ENCODE assay signal across 1 cellular context in the genomic region with DNA sequence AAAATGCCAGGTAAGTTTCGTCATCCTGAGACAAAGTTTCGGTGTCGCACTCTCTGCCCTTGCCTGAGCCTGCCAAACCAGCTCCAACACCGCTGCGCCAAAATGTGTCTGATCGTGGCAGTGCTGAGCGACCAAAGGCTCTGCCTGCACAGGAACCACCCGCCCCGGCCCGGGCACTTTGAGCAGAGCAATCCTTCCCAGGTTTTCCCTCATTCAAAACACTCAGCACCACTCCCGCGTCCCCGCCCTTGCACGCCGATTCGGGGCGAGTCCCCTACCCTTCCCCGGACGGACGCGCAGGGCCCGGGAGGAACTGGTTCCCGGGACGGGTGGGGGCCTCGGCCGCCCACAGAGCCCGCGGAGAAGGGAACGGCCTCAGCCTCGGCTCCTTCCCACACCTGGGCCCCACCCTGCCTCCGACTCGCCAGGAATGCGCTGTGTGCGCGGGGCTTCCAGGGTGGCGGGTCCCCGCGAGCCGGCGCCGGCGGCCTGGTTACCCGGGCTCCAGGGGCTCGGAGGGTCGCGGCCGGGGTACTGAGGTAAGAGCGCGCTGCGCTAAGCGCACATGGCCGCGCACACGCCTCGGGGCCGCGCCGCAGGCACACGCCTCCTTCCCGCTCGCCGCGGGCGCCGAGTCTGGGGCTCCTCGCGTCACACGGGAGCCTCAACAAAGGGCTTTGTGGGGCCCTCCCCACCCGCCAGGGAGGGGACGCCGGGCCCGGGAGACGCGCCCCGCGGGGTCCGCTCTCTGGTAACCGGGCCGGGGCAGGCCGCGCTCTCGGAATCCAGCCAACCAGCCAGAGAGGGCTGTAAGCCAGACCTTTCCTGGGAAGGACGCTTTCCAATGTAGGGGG.
TF ChIP-seq lines count a peak whose summit lies in the region.

A gene with protein sequence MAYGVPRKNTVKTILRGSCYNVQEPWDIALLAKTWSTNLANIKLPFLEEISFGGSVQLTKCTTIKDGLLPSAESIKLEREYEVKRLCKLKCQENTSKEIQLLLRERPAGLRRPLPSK (minus strand): TSS at position 638 of the 854 bp plus-strand sequence. CDS start 902 bp downstream, outside the sequence.

TF ChIP-seq in HepG2, 621 proteins besides CTCF, POLR2A, EP300 and RAD21 (continued from another document and continues in another):
- TF ChIP-seq, protein P1, sequence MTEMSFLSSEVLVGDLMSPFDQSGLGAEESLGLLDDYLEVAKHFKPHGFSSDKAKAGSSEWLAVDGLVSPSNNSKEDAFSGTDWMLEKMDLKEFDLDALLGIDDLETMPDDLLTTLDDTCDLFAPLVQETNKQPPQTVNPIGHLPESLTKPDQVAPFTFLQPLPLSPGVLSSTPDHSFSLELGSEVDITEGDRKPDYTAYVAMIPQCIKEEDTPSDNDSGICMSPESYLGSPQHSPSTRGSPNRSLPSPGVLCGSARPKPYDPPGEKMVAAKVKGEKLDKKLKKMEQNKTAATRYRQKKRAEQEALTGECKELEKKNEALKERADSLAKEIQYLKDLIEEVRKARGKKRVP (CRISPR knock-in tag; IDR thresholded peaks at IDR 0.05), result no peak
- TF ChIP-seq ZNF563 (CRISPR knock-in tag; IDR thresholded peaks at IDR 0.05), result peak; percentile 88
- no peak for TF ChIP-seq U2AF1 (optimal IDR thresholded peaks at IDR 0.05; ENCODE audit: low read depth, low read length)
- no peak for TF ChIP-seq CEBPB (IDR thresholded peaks at IDR 0.05; ENCODE audit: borderline replicate concordance, low read depth, low read length)
- TF ChIP-seq DMAP1 (CRISPR knock-in tag; IDR thresholded peaks at IDR 0.05), result no peak
- TF ChIP-seq SMAD9 (CRISPR knock-in tag; IDR thresholded peaks at IDR 0.05), result no peak
- no peak for TF ChIP-seq HOMEZ (CRISPR knock-in tag; IDR thresholded peaks at IDR 0.05; ENCODE audit: low read depth)
- TF ChIP-seq CC2D1A (CRISPR knock-in tag; IDR thresholded peaks at IDR 0.05), result no peak
- TF ChIP-seq, protein P2, sequence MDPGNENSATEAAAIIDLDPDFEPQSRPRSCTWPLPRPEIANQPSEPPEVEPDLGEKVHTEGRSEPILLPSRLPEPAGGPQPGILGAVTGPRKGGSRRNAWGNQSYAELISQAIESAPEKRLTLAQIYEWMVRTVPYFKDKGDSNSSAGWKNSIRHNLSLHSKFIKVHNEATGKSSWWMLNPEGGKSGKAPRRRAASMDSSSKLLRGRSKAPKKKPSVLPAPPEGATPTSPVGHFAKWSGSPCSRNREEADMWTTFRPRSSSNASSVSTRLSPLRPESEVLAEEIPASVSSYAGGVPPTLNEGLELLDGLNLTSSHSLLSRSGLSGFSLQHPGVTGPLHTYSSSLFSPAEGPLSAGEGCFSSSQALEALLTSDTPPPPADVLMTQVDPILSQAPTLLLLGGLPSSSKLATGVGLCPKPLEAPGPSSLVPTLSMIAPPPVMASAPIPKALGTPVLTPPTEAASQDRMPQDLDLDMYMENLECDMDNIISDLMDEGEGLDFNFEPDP (CRISPR knock-in tag; conservative IDR thresholded peaks at IDR 0.05), result 0 out of 2 replicates have a peak, but pooled peaks have one; percentile 74
- no peak for TF ChIP-seq ZBTB39 (CRISPR knock-in tag; IDR thresholded peaks at IDR 0.05)
- no peak for TF ChIP-seq ZBTB7A (CRISPR knock-in tag; IDR thresholded peaks at IDR 0.05)
- TF ChIP-seq CBX1 (IDR thresholded peaks at IDR 0.05; ENCODE audit: low read depth), result no peak
- TF ChIP-seq ZNF710 (CRISPR knock-in tag; IDR thresholded peaks at IDR 0.05; ENCODE audit: borderline replicate concordance), result no peak
- TF ChIP-seq ZBTB14 (CRISPR knock-in tag; IDR thresholded peaks at IDR 0.05), result peak; percentile 92
- no peak for TF ChIP-seq GPBP1L1 (CRISPR knock-in tag; IDR thresholded peaks at IDR 0.05)
- no peak for TF ChIP-seq MAFF (IDR thresholded peaks at IDR 0.05; ENCODE audit: low read depth, low read length)
- peak; percentile 52; the same call in 1 of the 2 replicates for TF ChIP-seq SALL1 (CRISPR knock-in tag; IDR thresholded peaks at IDR 0.05)
- TF ChIP-seq CSRNP1 (CRISPR knock-in tag; IDR thresholded peaks at IDR 0.05), result no peak
- TF ChIP-seq ZBTB38 (CRISPR knock-in tag; IDR thresholded peaks at IDR 0.05), result no peak
- 0 out of 2 replicates have a peak, but pooled peaks have one; percentile 30 for TF ChIP-seq EED (CRISPR knock-in tag; IDR thresholded peaks at IDR 0.05)
- TF ChIP-seq ESRRA (CRISPR knock-in tag; IDR thresholded peaks at IDR 0.05; ENCODE audit: low read depth), result no peak
- TF ChIP-seq SOX6 (IDR thresholded peaks at IDR 0.05), result no peak
- TF ChIP-seq SOX6 (CRISPR knock-in tag; IDR thresholded peaks at IDR 0.05), result no peak; the same call in 1 of the 2 replicates
- TF ChIP-seq, protein P3, sequence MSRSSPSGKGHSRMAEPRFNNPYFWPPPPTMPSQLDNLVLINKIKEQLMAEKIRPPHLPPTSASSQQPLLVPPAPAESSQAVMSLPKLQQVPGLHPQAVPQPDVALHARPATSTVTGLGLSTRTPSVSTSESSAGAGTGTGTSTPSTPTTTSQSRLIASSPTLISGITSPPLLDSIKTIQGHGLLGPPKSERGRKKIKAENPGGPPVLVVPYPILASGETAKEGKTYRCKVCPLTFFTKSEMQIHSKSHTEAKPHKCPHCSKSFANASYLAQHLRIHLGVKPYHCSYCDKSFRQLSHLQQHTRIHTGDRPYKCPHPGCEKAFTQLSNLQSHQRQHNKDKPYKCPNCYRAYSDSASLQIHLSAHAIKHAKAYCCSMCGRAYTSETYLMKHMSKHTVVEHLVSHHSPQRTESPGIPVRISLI (CRISPR knock-in tag; IDR thresholded peaks at IDR 0.05; ENCODE audit: borderline replicate concordance), result no peak
- TF ChIP-seq GATA4 (IDR thresholded peaks at IDR 0.05; ENCODE audit: borderline replicate concordance, low read depth), result no peak
- no peak for TF ChIP-seq ZNF577 (CRISPR knock-in tag; IDR thresholded peaks at IDR 0.05; ENCODE audit: borderline replicate concordance, low read depth)
- TF ChIP-seq ZNF850 (CRISPR knock-in tag; conservative IDR thresholded peaks at IDR 0.05), result 0 out of 2 replicates have a peak, but pooled peaks have one; percentile 41
- TF ChIP-seq NR2C2 (CRISPR knock-in tag; IDR thresholded peaks at IDR 0.05; ENCODE audit: borderline replicate concordance), result no peak
- TF ChIP-seq ETV5 (CRISPR knock-in tag; IDR thresholded peaks at IDR 0.05; ENCODE audit: borderline replicate concordance), result no peak
- no peak for TF ChIP-seq ZNF17 (CRISPR knock-in tag; IDR thresholded peaks at IDR 0.05)
- no peak for TF ChIP-seq SSRP1 (CRISPR knock-in tag; IDR thresholded peaks at IDR 0.05)
- no peak for TF ChIP-seq MZF1 (CRISPR knock-in tag; IDR thresholded peaks at IDR 0.05; ENCODE audit: borderline replicate concordance)
- TF ChIP-seq SRF (IDR thresholded peaks at IDR 0.05; ENCODE audit: low read depth, low read length), result no peak
- no peak for TF ChIP-seq NFYB (CRISPR knock-in tag; IDR thresholded peaks at IDR 0.05)
- no peak for TF ChIP-seq SPEN (CRISPR knock-in tag; IDR thresholded peaks at IDR 0.05; ENCODE audit: low read depth)
- TF ChIP-seq SYNCRIP (IDR thresholded peaks at IDR 0.05; ENCODE audit: insufficient read depth, low read depth, low read length), result no peak
- TF ChIP-seq, protein P4, sequence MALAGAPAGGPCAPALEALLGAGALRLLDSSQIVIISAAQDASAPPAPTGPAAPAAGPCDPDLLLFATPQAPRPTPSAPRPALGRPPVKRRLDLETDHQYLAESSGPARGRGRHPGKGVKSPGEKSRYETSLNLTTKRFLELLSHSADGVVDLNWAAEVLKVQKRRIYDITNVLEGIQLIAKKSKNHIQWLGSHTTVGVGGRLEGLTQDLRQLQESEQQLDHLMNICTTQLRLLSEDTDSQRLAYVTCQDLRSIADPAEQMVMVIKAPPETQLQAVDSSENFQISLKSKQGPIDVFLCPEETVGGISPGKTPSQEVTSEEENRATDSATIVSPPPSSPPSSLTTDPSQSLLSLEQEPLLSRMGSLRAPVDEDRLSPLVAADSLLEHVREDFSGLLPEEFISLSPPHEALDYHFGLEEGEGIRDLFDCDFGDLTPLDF (CRISPR knock-in tag; IDR thresholded peaks at IDR 0.05), result no peak
- no peak for TF ChIP-seq NR2F2 (IDR thresholded peaks at IDR 0.05; ENCODE audit: borderline replicate concordance, low read depth)
- no peak; the same call in 1 of the 2 replicates for TF ChIP-seq EEA1 (CRISPR knock-in tag; IDR thresholded peaks at IDR 0.05; ENCODE audit: borderline replicate concordance)
- no peak for TF ChIP-seq CENPBD1 (CRISPR knock-in tag; IDR thresholded peaks at IDR 0.05; ENCODE audit: borderline replicate concordance, low read depth)
- TF ChIP-seq RORA (CRISPR knock-in tag; IDR thresholded peaks at IDR 0.05), result no peak
- no peak for TF ChIP-seq RBAK (CRISPR knock-in tag; IDR thresholded peaks at IDR 0.05)
- peak; percentile 75; the same call in 1 of the 2 replicates for TF ChIP-seq FOXC1 (CRISPR knock-in tag; IDR thresholded peaks at IDR 0.05; ENCODE audit: borderline replicate concordance)
- no peak for TF ChIP-seq NFYC (CRISPR knock-in tag; IDR thresholded peaks at IDR 0.05)
- no peak for TF ChIP-seq SIX1 (CRISPR knock-in tag; IDR thresholded peaks at IDR 0.05; ENCODE audit: borderline replicate concordance)
